Comparison of ENCODE assay signal across 8 cellular contexts in genomic region chr12:121811434-121812319, GRCh38. TPM values are rescaled to one million over a fixed set of nuclear protein-coding genes. Genes with fewer than 3 reads are reported as not detected.
A peak's percentile ranks its signal among the peaks of the same experiment; 100 is the strongest.
DNase-seq lines count a peak whose midpoint lies in the region; ATAC-seq and TF ChIP-seq lines count a peak whose summit lies in the region.

No MANE protein-coding gene starts in this region.

- TF ChIP-seq CTCF in Panc1 (IDR thresholded peaks at IDR 0.05) (peak; percentile 100), foreskin keratinocyte (conservative IDR thresholded peaks at IDR 0.05) (peak; percentile 97), nephron (IDR thresholded peaks at IDR 0.05; ENCODE audit: unreplicated experiment in 3 of 3) (peak; percentile 99 to 100 (median 100)), vagina (IDR thresholded peaks at IDR 0.05) (peak; percentile 93 to 100 (median 98))

- H3K9me3 Mint-ChIP-seq in nephron: no peaks in the 10 kb centered on the region

- POLR2A ChIA-PET in Panc1 (lab: Charles Lee): interaction anchor here (0.5 to 1.0 kb wide), 6 partner anchors 14 to 21 kb away, joined by 3 to 11 read pairs (median 5); no protein-coding TSS in a partner anchor

- intact Hi-C loops in Panc1 (cut with micrococcal nuclease; ENCODE audit: unreplicated experiment) (no loop called here), vagina (cut with DNase I) (loop anchor here (1.0 kb wide), 1 partner anchor 16 kb away; no protein-coding TSS in a partner anchor)

- peaks cover 35% of the 10 kb centered on the region for H3K36me3 Mint-ChIP-seq in nephron (ENCODE audit: low read depth)

- H3K9me3 ChIP-seq in HUES64 (ENCODE audit: insufficient read depth, low read depth, low read length) (no peaks in the 10 kb centered on the region), Panc1 (ENCODE audit: control insufficient read depth, insufficient read depth, low read depth, low read length) (no peaks in the 10 kb centered on the region), vagina (no peaks in the 10 kb centered on the region)

- peaks cover 15% of the 10 kb centered on the region for H3K4me1 ChIP-seq in HUES64 (ENCODE audit: insufficient read depth, low read length)
- H3K4me1 ChIP-seq in Panc1 (ENCODE audit: control insufficient read depth, insufficient read depth, low read length): peaks cover 27% of the 10 kb centered on the region
- H3K4me1 ChIP-seq in foreskin keratinocyte: peaks cover 3% of the 10 kb centered on the region
- H3K4me1 ChIP-seq in vagina: peaks cover 55% of the 10 kb centered on the region

- peaks cover 31% of the 10 kb centered on the region for H3K4me1 Mint-ChIP-seq in nephron

- ATAC-seq in Panc1 (peak; percentile 89), foreskin keratinocyte (peak; percentile 70)

- peak overlapping the region in 1 of 3 experiments; percentile 23 for H3K27ac Mint-ChIP-seq in nephron

- TF ChIP-seq POLR2A in vagina (IDR thresholded peaks at IDR 0.05): no peak

- peak overlapping the region; percentile 72 for H3K9ac ChIP-seq in HUES64 (ENCODE audit: low read depth, low read length)

- BruUV-seq in Panc1 (replicated peaks; lab: Mats Ljungman, UMichigan): no TSS peak

- CTCF ChIA-PET in Panc1 (lab: Charles Lee): interaction anchor here (0.5 to 3.0 kb wide), 11 partner anchors 9 to 272 kb away, joined by 3 to 72 read pairs (median 4); partner anchors contain the start of gene RHOF

- peak overlapping the region; percentile 86 to 89 (median 87) for H3K4me3 Mint-ChIP-seq in nephron

- peak in 10 of 14 donors; percentile 30 to 79 (median 46) for DNase-seq in C1 segment of cervical spinal cord (lab: John Stamatoyannopoulos, UW)
- peak; percentile 96 for DNase-seq in GM19238 (ENCODE audit: insufficient read length, low spot score)
- DNase-seq in Panc1 (ENCODE audit: low read depth, low spot score): no peak
- peak; percentile 31 to 71 (median 37) for DNase-seq in activated naive CD4-positive, alpha-beta T cell (lab: John Stamatoyannopoulos, UW)
- DNase-seq in foreskin keratinocyte: peak in 1 of 2 donors; percentile 32
- DNase-seq in vagina (ENCODE audit: extremely low spot score in 2 of 2): no peak

- peak overlapping the region; percentile 85 for H3K27ac ChIP-seq in HUES64 (ENCODE audit: low read depth, low read length)
- peak overlapping the region; percentile 80 for H3K27ac ChIP-seq in Panc1 (ENCODE audit: low read length)
- no peak overlapping the region for H3K27ac ChIP-seq in foreskin keratinocyte
- peak overlapping the region; percentile 94 for H3K27ac ChIP-seq in vagina

- peaks cover 58% of the 10 kb centered on the region for H3K36me3 ChIP-seq in HUES64 (ENCODE audit: insufficient read depth, low read length)
- H3K36me3 ChIP-seq in Panc1 (ENCODE audit: control insufficient read depth, insufficient read depth, low read length): peaks cover 10% of the 10 kb centered on the region
- H3K36me3 ChIP-seq in vagina: peaks cover 0 to 54% of the 10 kb centered on the region in 2 donors

- H3K27me3 ChIP-seq in HUES64 (ENCODE audit: insufficient read depth, low read length) (no peaks in the 10 kb centered on the region), Panc1 (ENCODE audit: control insufficient read depth, insufficient read depth, low read length) (no peaks in the 10 kb centered on the region), foreskin keratinocyte (no peaks in the 10 kb centered on the region), vagina (no peaks in the 10 kb centered on the region)

- H3K4me3 ChIP-seq in HUES64 (ENCODE audit: low read length): peak overlapping the region; percentile 77
- H3K4me3 ChIP-seq in Panc1 (ENCODE audit: low read depth in 2 of 2, low read length in 2 of 2): peak overlapping the region; percentile 59 to 82
- H3K4me3 ChIP-seq in vagina: peak overlapping the region; percentile 66 to 74

- in situ Hi-C loops in Panc1 (cut with HindIII; ENCODE audit: low pct_unique_long_range_greater_than_20kb, low sequenced_read_pairs): no loop called here

- H3K27me3 Mint-ChIP-seq in nephron (ENCODE audit: low read depth): no peaks in the 10 kb centered on the region

- 3% methylated on average over 46 of the region's 46 CpGs for WGBS in HUES64

RNA-seq across cellular contexts. Expression of gene SETD1B, which starts 7.9 kb away (rescaled TPM):
- polyA plus RNA-seq in HUES64 (2013, experiment 1 of 2): 8.4 TPM
- 8.3 TPM for polyA plus RNA-seq in HUES64 (2013, experiment 2 of 2)
- total RNA-seq in Panc1 (2021; ENCODE audit: unreplicated experiment) (31.2 TPM), foreskin keratinocyte (5.5 and 6.1 TPM in 2 replicates), vagina (10.6 TPM)
- 24.0 TPM for polyA plus RNA-seq in Panc1 (2012; ENCODE audit: insufficient read length)
- polyA plus RNA-seq in foreskin keratinocyte: 2.2 and 2.6 TPM in 2 replicates

RNA-seq across cellular contexts. Expression of gene RHOF, which starts 18.2 kb away (rescaled TPM):
- 15.1 TPM for polyA plus RNA-seq in HUES64 (2013, experiment 1 of 2)
- polyA plus RNA-seq in HUES64 (2013, experiment 2 of 2): 15.5 TPM
- total RNA-seq in Panc1 (2021; ENCODE audit: unreplicated experiment) (71.8 TPM), foreskin keratinocyte (5.0 and 5.5 TPM in 2 replicates), vagina (16.5 TPM)
- 81.8 TPM for polyA plus RNA-seq in Panc1 (2012; ENCODE audit: insufficient read length)
- 4.8 and 6.0 TPM in 2 replicates for polyA plus RNA-seq in foreskin keratinocyte

RNA-seq across cellular contexts. Expression of gene HPD, which starts 47.0 kb away (rescaled TPM):
- 0.15 TPM for polyA plus RNA-seq in HUES64 (2013, experiment 1 of 2)
- 0.32 TPM for polyA plus RNA-seq in HUES64 (2013, experiment 2 of 2)
- total RNA-seq in Panc1 (2021; ENCODE audit: unreplicated experiment) (0.51 TPM), foreskin keratinocyte (not detected in 2 replicates), vagina (not detected)
- polyA plus RNA-seq in Panc1 (2012; ENCODE audit: insufficient read length): 0.57 TPM
- polyA plus RNA-seq in foreskin keratinocyte: not detected in 2 replicates

Comparison
In these comparisons a context has a peak if more than half of its experiments do, and no peak if none do; other contexts are left out.
1. DNase-seq: peak in C1 segment of cervical spinal cord (10 of 14), GM19238 (single experiment) and activated naive CD4-positive, alpha-beta T cell (4 of 4); none in Panc1 (single experiment) and vagina (0 of 2).
2. Peak in every context shown above with its lines, with median percentiles within 50 percentile points of each other: H3K4me3 ChIP-seq and CTCF ChIP-seq.